16 cellular contexts compared by ENCODE assay signal in the genomic region with DNA sequence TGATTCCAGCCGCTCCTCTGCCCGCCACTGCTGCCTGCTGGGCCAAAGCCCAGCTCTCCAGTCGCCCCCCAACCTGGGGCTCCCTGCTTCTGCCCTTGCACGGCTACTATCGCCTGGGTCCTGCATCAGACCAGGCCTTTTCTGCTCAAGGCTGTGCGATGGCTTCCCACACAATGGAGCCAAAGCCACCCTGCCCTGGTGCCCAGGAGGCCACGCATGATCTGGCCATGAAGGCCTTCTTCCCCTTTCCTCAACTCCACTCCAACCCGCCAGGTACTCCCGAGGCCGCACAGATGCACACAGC. TPM values are rescaled to one million over a fixed set of nuclear protein-coding genes. Genes with fewer than 3 reads are reported as not detected.
DNase-seq lines count a peak whose midpoint lies in the region; ATAC-seq and TF ChIP-seq lines count a peak whose summit lies in the region.
"Had no signal": no experiment of that assay in that cellular context is flagged by ENCODE, and none has a peak within 500 bp of the region (broad histone marks: within the 10 kb centered on the region; RNA-seq: fewer than 3 reads in every experiment).

No MANE protein-coding gene starts in this region.

- no peaks in the 10 kb centered on the region for H3K9me3 Mint-ChIP-seq in T-helper 1 cell treated with Interleukin-12 subunit alpha and Interleukin-12 subunit beta and Interleukin-4 antibody, amounts not matched to agents 30 μg/mL and 1 μg/mL, for 36 hours
- no peaks in the 10 kb centered on the region for H3K9me3 Mint-ChIP-seq in chondrocyte (ENCODE audit: low read depth)

- H3K4me1 Mint-ChIP-seq in T-helper 1 cell treated with Interleukin-12 subunit alpha and Interleukin-12 subunit beta and Interleukin-4 antibody, amounts not matched to agents 30 μg/mL and 1 μg/mL, for 36 hours (ENCODE audit: low read depth): peaks cover 18% of the 10 kb centered on the region
- H3K4me1 Mint-ChIP-seq in chondrocyte (ENCODE audit: low read depth): peaks cover 9% of the 10 kb centered on the region

- no peak overlapping the region for H3K23ac ChIP-seq in trophoblast cell (ENCODE audit: low read length)

- no peaks in the 10 kb centered on the region for H3K9me2 ChIP-seq in OCI-LY1 (ENCODE audit: low read depth, low read length)

- H3F3A ChIP-seq in OCI-LY1 (ENCODE audit: insufficient read depth, low read length): peaks cover 16% of the 10 kb centered on the region; the same call in 1 of the 2 replicates

- H4K12ac ChIP-seq in trophoblast cell (ENCODE audit: low read depth, low read length): no peak overlapping the region

- H4K91ac ChIP-seq in trophoblast cell (ENCODE audit: low read depth, low read length): no peak overlapping the region

- H3K9me3 ChIP-seq in OCI-LY1 (ENCODE audit: low read length): no peaks in the 10 kb centered on the region
- peaks cover 5% of the 10 kb centered on the region for H3K9me3 ChIP-seq in trophoblast cell (ENCODE audit: insufficient read depth, low read depth, low read length)

- H3K27me3 ChIP-seq in OCI-LY1 (ENCODE audit: insufficient read depth, low read length): no peaks in the 10 kb centered on the region
- H3K27me3 ChIP-seq in trophoblast cell (ENCODE audit: insufficient read depth, low read length): no peaks in the 10 kb centered on the region

- H2BK12ac ChIP-seq in trophoblast cell (ENCODE audit: low read length): no peak overlapping the region

- WGBS in trophoblast cell (ENCODE audit: extremely low coverage, insufficient coverage, insufficient read length): no CpG with 5 or more reads among the region's 10 CpGs

- ATAC-seq in GM18498 (IDR thresholded peaks at IDR 0.05; ENCODE audit: unreplicated experiment) (no peak), GM19397 (IDR thresholded peaks at IDR 0.05; ENCODE audit: unreplicated experiment) (no peak)
- ATAC-seq: Panc1 had no signal

- peak overlapping the region; percentile 75; the same call in 1 of the 2 replicates for H3K9ac ChIP-seq in OCI-LY1 (ENCODE audit: low read length)
- no peak overlapping the region for H3K9ac ChIP-seq in trophoblast cell (ENCODE audit: low read length)

- H3K4me3 Mint-ChIP-seq in T-helper 1 cell treated with Interleukin-12 subunit alpha and Interleukin-12 subunit beta and Interleukin-4 antibody, amounts not matched to agents 30 μg/mL and 1 μg/mL, for 36 hours: no peak overlapping the region
- H3K4me3 Mint-ChIP-seq in chondrocyte (ENCODE audit: unreplicated experiment): no peak overlapping the region

- no peak overlapping the region for H2BK5ac ChIP-seq in trophoblast cell (ENCODE audit: low read depth, low read length, poor library complexity)

- H3K36me3 ChIP-seq in OCI-LY1 (ENCODE audit: insufficient read depth, low read length) (peaks cover 56% of the 10 kb centered on the region), trophoblast cell (ENCODE audit: control insufficient read depth in 1 of 2, insufficient read depth in 2 of 2, low read length in 2 of 2) (peaks cover 70 to 71% of the 10 kb centered on the region in 2 experiments)

- peak overlapping the region; percentile 100 for H3K27ac ChIP-seq in OCI-LY1 (ENCODE audit: low read depth, low read length, poor library complexity, severe bottlenecking)
- H3K27ac ChIP-seq in trophoblast cell (ENCODE audit: low read depth, low read length): no peak overlapping the region
- H3K27ac ChIP-seq: 22Rv1 had no signal

- H3K14ac ChIP-seq in trophoblast cell (ENCODE audit: low read length): no peak overlapping the region

- peaks cover 74% of the 10 kb centered on the region for H3K4me1 ChIP-seq in OCI-LY1 (ENCODE audit: insufficient read depth, low read length, severe bottlenecking)
- peaks cover 0 to 6% of the 10 kb centered on the region in 2 experiments for H3K4me1 ChIP-seq in trophoblast cell (ENCODE audit: control insufficient read depth in 1 of 2, insufficient read depth in 2 of 2, low read length in 2 of 2)

- H3K27me3 Mint-ChIP-seq in T-helper 1 cell treated with Interleukin-12 subunit alpha and Interleukin-12 subunit beta and Interleukin-4 antibody, amounts not matched to agents 30 μg/mL and 1 μg/mL, for 36 hours (ENCODE audit: low read depth): no peaks in the 10 kb centered on the region
- H3K27me3 Mint-ChIP-seq in chondrocyte (ENCODE audit: low read depth): no peaks in the 10 kb centered on the region

- no peak overlapping the region for H4K8ac ChIP-seq in trophoblast cell (ENCODE audit: low read depth, low read length)

- H3K4ac ChIP-seq in trophoblast cell (ENCODE audit: low read depth, low read length): no peak overlapping the region

- H3K18ac ChIP-seq in trophoblast cell (ENCODE audit: low read length): peak overlapping the region; percentile 21

- H2AK5ac ChIP-seq in trophoblast cell (ENCODE audit: low read length): no peak overlapping the region

- no peaks in the 10 kb centered on the region for H3K79me2 ChIP-seq in OCI-LY1 (ENCODE audit: insufficient read depth, low read length)
- H3K79me2 ChIP-seq in trophoblast cell (ENCODE audit: control insufficient read depth, insufficient read depth, low read length, poor library complexity): no peaks in the 10 kb centered on the region

- H2AFZ ChIP-seq in OCI-LY1 (ENCODE audit: low read length): no peak overlapping the region
- no peak overlapping the region for H2AFZ ChIP-seq in trophoblast cell (ENCODE audit: insufficient read depth, low read length, poor library complexity)

- H3K4me2 ChIP-seq in OCI-LY1 (ENCODE audit: low read length) (peak overlapping the region; percentile 75; the same call in 1 of the 2 replicates), trophoblast cell (ENCODE audit: low read length) (no peak overlapping the region)

- TF ChIP-seq CTCF in OCI-LY1 (IDR thresholded peaks at IDR 0.05; ENCODE audit: low read length): no peak
- TF ChIP-seq CTCF in chondrocyte (IDR thresholded peaks at IDR 0.05): no peak

- H3K27ac Mint-ChIP-seq in T-helper 1 cell treated with Interleukin-12 subunit alpha and Interleukin-12 subunit beta and Interleukin-4 antibody, amounts not matched to agents 30 μg/mL and 1 μg/mL, for 36 hours: peak overlapping the region; percentile 80
- peak overlapping the region; percentile 71 for H3K27ac Mint-ChIP-seq in chondrocyte (ENCODE audit: unreplicated experiment)

- DNase-seq in T-helper 1 cell (no peak), chondrocyte (ENCODE audit: low spot score) (no peak), trophoblast cell (no peak), SKM-1 (lab: John Stamatoyannopoulos, UW; ENCODE audit: unreplicated experiment) (no peak)
- DNase-seq: erythroblast; head of caudate nucleus; KG1; NCI-H1694 treated with DMSO at 0.1 percent for 48 hours; NCI-H524; stimulated activated CD4-positive, alpha-beta T cell treated with anti-CD3 and anti-CD28 coated beads, Interleukin-2, amount 100 ng/mL, for 24 hours had no signal

- no peaks in the 10 kb centered on the region for H4K20me1 ChIP-seq in OCI-LY1 (ENCODE audit: insufficient read depth, low read length)

- peaks cover 32% of the 10 kb centered on the region for H3K36me3 Mint-ChIP-seq in T-helper 1 cell treated with Interleukin-12 subunit alpha and Interleukin-12 subunit beta and Interleukin-4 antibody, amounts not matched to agents 30 μg/mL and 1 μg/mL, for 36 hours (ENCODE audit: low read depth)
- peaks cover 31% of the 10 kb centered on the region for H3K36me3 Mint-ChIP-seq in chondrocyte (ENCODE audit: low read depth)

- H3K79me1 ChIP-seq in trophoblast cell (ENCODE audit: low read length): no peaks in the 10 kb centered on the region

- H2BK120ac ChIP-seq in trophoblast cell (ENCODE audit: insufficient read depth, low read length, poor library complexity): no peak overlapping the region

- H3K4me3 ChIP-seq in OCI-LY1 (ENCODE audit: low read depth, low read length, poor library complexity, severe bottlenecking) (no peak overlapping the region), trophoblast cell (ENCODE audit: low read depth, low read length) (no peak overlapping the region)

RNA-seq across cellular contexts. Expression of a gene that starts 45.8 kb away (rescaled TPM):
- total RNA-seq in chondrocyte: 59.5 to 80.3 TPM (median 66.7 TPM) in 3 replicates
- 49.6 and 51.5 TPM in 2 replicates for polyA plus RNA-seq in trophoblast cell (2013)
